Comparison of ENCODE assay signal across 15 cellular contexts in genomic region chr10:844552-844951, GRCh38.
DNase-seq lines count a peak whose midpoint lies in the region; ATAC-seq and TF ChIP-seq lines count a peak whose summit lies in the region.
"Had no signal": no experiment of that assay in that cellular context is flagged by ENCODE, and none has a peak within 500 bp of the region (broad histone marks: within the 10 kb centered on the region; RNA-seq: fewer than 3 reads in every experiment).

No MANE protein-coding gene starts in this region.

- no peak overlapping the region for H4K8ac ChIP-seq in neuronal stem cell (ENCODE audit: low read depth, low read length)

- no peak overlapping the region for H3K4ac ChIP-seq in neuronal stem cell (ENCODE audit: low read length)

- H3K4me1 ChIP-seq in adipocyte (ENCODE audit: control insufficient read depth, insufficient read depth, low read length) (peaks cover 25% of the 10 kb centered on the region), neuronal stem cell (ENCODE audit: control insufficient read depth in 2 of 2, insufficient read depth in 1 of 2, low read depth in 1 of 2, low read length in 2 of 2) (peaks cover 0 to 1% of the 10 kb centered on the region in 2 donors)
- H3K4me1 ChIP-seq in CD8-positive, alpha-beta T cell (ENCODE audit: insufficient read depth, low read length), result peaks cover 11% of the 10 kb centered on the region
- H3K4me1 ChIP-seq: BE2C had no signal

- H3K4me3 Mint-ChIP-seq in natural killer cell, result no peak overlapping the region
- no peak overlapping the region for H3K4me3 Mint-ChIP-seq in natural killer cell treated with Interleukin-12 subunit alpha and Interleukin-12 subunit beta and Interleukin-15 and Interleukin-18, amount 100 ng/mL, for 72 hours
- H3K4me3 Mint-ChIP-seq in immature natural killer cell, result peak overlapping the region in 1 of 5 donors; percentile 24
- no peak overlapping the region for H3K4me3 Mint-ChIP-seq in type B pancreatic cell
- no peak overlapping the region for H3K4me3 Mint-ChIP-seq in CD8-positive, alpha-beta T cell
- H3K4me3 Mint-ChIP-seq: IgD-negative memory B cell had no signal

- H3K36me3 ChIP-seq in adipocyte (ENCODE audit: control insufficient read depth, insufficient read depth, low read length, severe bottlenecking) (peaks cover 73% of the 10 kb centered on the region), neuronal stem cell (replicated peaks in 1 of 2; ENCODE audit: control insufficient read depth in 2 of 2, insufficient read depth in 2 of 2, low read length in 2 of 2) (peaks cover 12 to 86% of the 10 kb centered on the region in 2 donors)
- H3K36me3 ChIP-seq in CD8-positive, alpha-beta T cell (ENCODE audit: insufficient read depth, low read length), result peaks cover 21% of the 10 kb centered on the region

- H3K27ac Mint-ChIP-seq in natural killer cell (peak overlapping the region; percentile 76 to 90), immature natural killer cell (peak overlapping the region in 5 of 6 donors; percentile 2 to 54 (median 25)), type B pancreatic cell (peak overlapping the region; percentile 50)
- H3K27ac Mint-ChIP-seq in natural killer cell treated with Interleukin-12 subunit alpha and Interleukin-12 subunit beta and Interleukin-15 and Interleukin-18, amount 100 ng/mL, for 72 hours, result no peak overlapping the region
- H3K27ac Mint-ChIP-seq in CD8-positive, alpha-beta T cell, result no peak overlapping the region

- no peaks in the 10 kb centered on the region for H3K79me1 ChIP-seq in neuronal stem cell (ENCODE audit: low read depth, low read length)

- no peak overlapping the region for H2AFZ ChIP-seq in neuronal stem cell (ENCODE audit: low read length)

- no peak overlapping the region for H2BK15ac ChIP-seq in neuronal stem cell (ENCODE audit: low read length)

- H3K9me3 ChIP-seq in adipocyte (ENCODE audit: control insufficient read depth, low read length) (peaks cover 3% of the 10 kb centered on the region), neuronal stem cell (replicated peaks in 1 of 2; ENCODE audit: control insufficient read depth in 2 of 2, insufficient read depth in 1 of 2, low read depth in 1 of 2, low read length in 2 of 2) (peaks cover 0 to 2% of the 10 kb centered on the region in 2 donors)
- H3K9me3 ChIP-seq in CD8-positive, alpha-beta T cell (ENCODE audit: low read length), result no peaks in the 10 kb centered on the region
- H3K9me3 ChIP-seq: BE2C, stomach had no signal

- no peak overlapping the region for H4K91ac ChIP-seq in neuronal stem cell (ENCODE audit: low read depth, low read length, poor library complexity)

- no peak overlapping the region for H2BK12ac ChIP-seq in neuronal stem cell (ENCODE audit: low read length)

- H2AK5ac ChIP-seq in neuronal stem cell (ENCODE audit: low read depth, low read length), result no peak overlapping the region

- H3K9ac ChIP-seq in adipocyte (ENCODE audit: low read length) (no peak overlapping the region), neuronal stem cell (ENCODE audit: low read depth, low read length, poor library complexity) (no peak overlapping the region)

- H3K23ac ChIP-seq in neuronal stem cell (ENCODE audit: low read depth, low read length, poor library complexity), result no peak overlapping the region

- WGBS in neuronal stem cell (ENCODE audit: extremely low coverage in 2 of 2, insufficient read length in 2 of 2, insufficient replicate concordance in 1 of 2), 2 donors, result no CpG with 5 or more reads among the region's 8 CpGs

- H3K27me3 ChIP-seq in adipocyte (replicated peaks; ENCODE audit: control insufficient read depth, insufficient read depth, low read length), result no peaks in the 10 kb centered on the region
- H3K27me3 ChIP-seq in neuronal stem cell (ENCODE audit: control insufficient read depth in 3 of 3, insufficient read depth in 3 of 3, low read depth in 1 of 3, low read length in 3 of 3), result no peaks in the 10 kb centered on the region
- H3K27me3 ChIP-seq in CD8-positive, alpha-beta T cell (ENCODE audit: insufficient read depth, low read length), result no peaks in the 10 kb centered on the region
- H3K27me3 ChIP-seq: BE2C, stomach had no signal

- intact Hi-C loops in natural killer cell (cut with micrococcal nuclease), result no loop called here
- intact Hi-C loops in CD8-positive, alpha-beta T cell (cut with DNase I, micrococcal nuclease), result no loop called here

- no peaks in the 10 kb centered on the region for H3K27me3 Mint-ChIP-seq in natural killer cell (ENCODE audit: low read depth in 2 of 2)
- H3K27me3 Mint-ChIP-seq in natural killer cell treated with Interleukin-12 subunit alpha and Interleukin-12 subunit beta and Interleukin-15 and Interleukin-18, amount 100 ng/mL, for 72 hours, result no peaks in the 10 kb centered on the region
- H3K27me3 Mint-ChIP-seq in immature natural killer cell (ENCODE audit: low read depth in 3 of 3), result peaks cover 2 to 3% (median 2%) of the 10 kb centered on the region in 3 donors
- H3K27me3 Mint-ChIP-seq in type B pancreatic cell, result no peaks in the 10 kb centered on the region
- H3K27me3 Mint-ChIP-seq in CD8-positive, alpha-beta T cell (ENCODE audit: low read depth), result no peaks in the 10 kb centered on the region
- H3K27me3 Mint-ChIP-seq: IgD-negative memory B cell had no signal

- no peak overlapping the region for H3K14ac ChIP-seq in neuronal stem cell (ENCODE audit: low read length)

- DNase-seq in natural killer cell (no peak), adipocyte (ENCODE audit: low read depth) (peak; percentile 67), immature natural killer cell (no peak), type B pancreatic cell (ENCODE audit: extremely low spot score, unreplicated experiment) (no peak), neuronal stem cell (ENCODE audit: low spot score) (no peak), GM19240 (ENCODE audit: insufficient read length, low spot score) (no peak)
- DNase-seq in natural killer cell treated with Interleukin-12 subunit alpha and Interleukin-12 subunit beta and Interleukin-15 and Interleukin-18, amount 100 ng/mL, for 72 hours (ENCODE audit: low spot score), result no peak
- DNase-seq in CD8-positive, alpha-beta T cell, result no peak
- DNase-seq: BE2C; NCI-H146; NCI-H526 treated with DMSO at 0.1 percent for 48 hours; stimulated activated CD4-positive, alpha-beta T cell treated with anti-CD3 and anti-CD28 coated beads, Interleukin-4, amount 100 ng/mL, for 4 hours; stomach had no signal

- no peak overlapping the region for H3K18ac ChIP-seq in neuronal stem cell (ENCODE audit: low read length)

- POLR2A ChIA-PET in CD8-positive, alpha-beta T cell (lab: Charles Lee), result no interaction called here

- peaks cover 2% of the 10 kb centered on the region for H3K36me3 Mint-ChIP-seq in natural killer cell
- H3K36me3 Mint-ChIP-seq in natural killer cell treated with Interleukin-12 subunit alpha and Interleukin-12 subunit beta and Interleukin-15 and Interleukin-18, amount 100 ng/mL, for 72 hours, result peaks cover 15% of the 10 kb centered on the region
- H3K36me3 Mint-ChIP-seq in immature natural killer cell, result peaks cover 5 to 28% (median 10%) of the 10 kb centered on the region in 3 donors
- H3K36me3 Mint-ChIP-seq in type B pancreatic cell, result peaks cover 41% of the 10 kb centered on the region
- peaks cover 83% of the 10 kb centered on the region for H3K36me3 Mint-ChIP-seq in CD8-positive, alpha-beta T cell

- no peak for TF ChIP-seq CTCF in natural killer cell (IDR thresholded peaks at IDR 0.05)
- no peak for TF ChIP-seq CTCF in type B pancreatic cell (conservative IDR thresholded peaks at IDR 0.05)
- no peak for TF ChIP-seq CTCF in CD8-positive, alpha-beta T cell (IDR thresholded peaks at IDR 0.05)

- H3K9me3 Mint-ChIP-seq in natural killer cell (no peaks in the 10 kb centered on the region), immature natural killer cell (peaks cover 0 to 1% (median 0%) of the 10 kb centered on the region in 6 donors), type B pancreatic cell (no peaks in the 10 kb centered on the region)
- H3K9me3 Mint-ChIP-seq in natural killer cell treated with Interleukin-12 subunit alpha and Interleukin-12 subunit beta and Interleukin-15 and Interleukin-18, amount 100 ng/mL, for 72 hours, result no peaks in the 10 kb centered on the region
- H3K9me3 Mint-ChIP-seq in CD8-positive, alpha-beta T cell, result no peaks in the 10 kb centered on the region

- H3K4me2 ChIP-seq in neuronal stem cell (ENCODE audit: insufficient read depth, low read length, poor library complexity, severe bottlenecking), result no peak overlapping the region

- H3K4me1 Mint-ChIP-seq in natural killer cell (peaks cover 46 to 49% of the 10 kb centered on the region in 2 donors), immature natural killer cell (peaks cover 39 to 76% of the 10 kb centered on the region in 2 donors), type B pancreatic cell (ENCODE audit: unreplicated experiment) (peaks cover 23% of the 10 kb centered on the region)
- H3K4me1 Mint-ChIP-seq in natural killer cell treated with Interleukin-12 subunit alpha and Interleukin-12 subunit beta and Interleukin-15 and Interleukin-18, amount 100 ng/mL, for 72 hours (ENCODE audit: low read depth in 2 of 2), result peaks cover 40 to 41% of the 10 kb centered on the region in 2 donors
- H3K4me1 Mint-ChIP-seq in CD8-positive, alpha-beta T cell (ENCODE audit: low read depth), result peaks cover 30% of the 10 kb centered on the region

- H2BK5ac ChIP-seq in neuronal stem cell (ENCODE audit: low read length), result no peak overlapping the region

- ATAC-seq in natural killer cell, result no peak
- no peak for ATAC-seq in natural killer cell treated with Interleukin-12 subunit alpha and Interleukin-12 subunit beta and Interleukin-15 and Interleukin-18, amount 100 ng/mL, for 72 hours
- ATAC-seq in CD8-positive, alpha-beta T cell, result no peak

- H3K4me3 ChIP-seq in adipocyte (ENCODE audit: low read length) (no peak overlapping the region), neuronal stem cell (ENCODE audit: low read length in 2 of 2) (no peak overlapping the region)
- no peak overlapping the region for H3K4me3 ChIP-seq in CD8-positive, alpha-beta T cell (ENCODE audit: low read depth, low read length)
- H3K4me3 ChIP-seq: stomach had no signal

- no peak overlapping the region for H3K27ac ChIP-seq in neuronal stem cell (replicated peaks; ENCODE audit: low read length)
- H3K27ac ChIP-seq in CD8-positive, alpha-beta T cell (ENCODE audit: low read depth, low read length), result no peak overlapping the region
- H3K27ac ChIP-seq: stomach, VCaP had no signal

- CTCF ChIA-PET in CD8-positive, alpha-beta T cell (lab: Charles Lee), result no interaction called here

- H2BK120ac ChIP-seq in neuronal stem cell (ENCODE audit: low read depth, low read length), result no peak overlapping the region

Comparison
In these comparisons a context has a peak if more than half of its experiments do, and no peak if none do; other contexts are left out.
1. H3K27ac Mint-ChIP-seq: peak in natural killer cell (2 of 2), immature natural killer cell (5 of 6) and type B pancreatic cell (single experiment); none in natural killer cell treated with Interleukin-12 subunit alpha and Interleukin-12 subunit beta and Interleukin-15 and Interleukin-18, amount 100 ng/mL, for 72 hours (0 of 2) and CD8-positive, alpha-beta T cell (single experiment).